Comparison of ENCODE assay signal across 8 cellular contexts in the genomic region with DNA sequence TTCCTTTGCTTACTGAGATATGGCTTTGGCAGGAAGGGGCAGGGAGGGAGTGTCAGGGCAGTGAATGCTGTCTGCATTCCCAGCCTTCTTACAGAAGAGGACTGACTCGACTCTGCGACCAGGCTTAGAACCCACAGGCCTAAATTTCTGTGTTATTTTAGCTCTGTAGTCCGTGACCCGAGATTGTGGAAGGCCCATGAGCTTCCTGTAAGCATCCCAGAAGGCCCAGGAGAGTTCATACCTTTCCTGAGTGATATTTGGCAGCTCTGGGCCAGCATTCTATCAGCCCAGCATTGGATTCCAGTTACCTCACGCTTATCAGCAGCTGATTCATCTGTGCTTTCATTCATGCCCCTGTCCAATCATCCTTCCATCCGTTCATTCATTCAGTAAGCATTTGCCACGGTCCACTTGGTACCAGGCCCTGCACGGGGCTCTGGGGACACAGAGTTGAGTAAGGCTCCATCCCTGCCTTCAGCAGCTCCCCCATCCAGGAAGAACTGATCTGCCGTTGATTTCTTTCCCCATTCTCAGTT. TPM values are rescaled to one million over a fixed set of nuclear protein-coding genes. Genes with fewer than 3 reads are reported as not detected.
DNase-seq lines count a peak whose midpoint lies in the region; ATAC-seq, FAIRE-seq and TF ChIP-seq lines count a peak whose summit lies in the region.

No MANE protein-coding gene starts in this region.

- H3K27me3 Mint-ChIP-seq in CD8-positive, alpha-beta T cell (ENCODE audit: low read depth): no peaks in the 10 kb centered on the region

- ATAC-seq in CD8-positive, alpha-beta T cell: no peak
- ATAC-seq in HG02973 (IDR thresholded peaks at IDR 0.05; ENCODE audit: unreplicated experiment): no peak

- CTCF ChIA-PET in CD8-positive, alpha-beta T cell (lab: Charles Lee): interaction anchor here (0.9 to 18.5 kb wide), 20 partner anchors 8 to 233 kb away, joined by 3 to 436 read pairs (median 9); a partner anchor contains a TSS

- TF ChIP-seq CTCF in CD8-positive, alpha-beta T cell (IDR thresholded peaks at IDR 0.05): no peak
- TF ChIP-seq CTCF in fibroblast of mammary gland (conservative IDR thresholded peaks at IDR 0.05; ENCODE audit: control insufficient read depth, insufficient read depth, low read depth, low read length): no peak

- no peak overlapping the region for H3K4me3 ChIP-seq in CD8-positive, alpha-beta T cell (ENCODE audit: low read depth, low read length)
- H3K4me3 ChIP-seq in fibroblast of mammary gland (ENCODE audit: control insufficient read depth, low read depth, low read length): no peak overlapping the region

- no peak for DNase-seq in CD8-positive, alpha-beta T cell
- peak; percentile 100 for DNase-seq in RCC 7860 (ENCODE audit: low spot score)
- peak; percentile 93 for DNase-seq in fibroblast of mammary gland (ENCODE audit: low read depth)
- peak; percentile 98 for DNase-seq in renal cortical epithelial cell (ENCODE audit: low read depth)
- DNase-seq in mesenteric fat pad (ENCODE audit: low spot score): no peak
- DNase-seq in activated CD4-positive, alpha-beta T cell treated with anti-CD3 and anti-CD28 coated beads for 4 hours: no peak
- no peak for DNase-seq in NCI-H510A treated with DMSO at 0.1 percent for 48 hours (lab: John Stamatoyannopoulos, UW)

- H3K27ac Mint-ChIP-seq in CD8-positive, alpha-beta T cell: peak overlapping the region; percentile 53

- no peaks in the 10 kb centered on the region for H3K9me3 Mint-ChIP-seq in CD8-positive, alpha-beta T cell

- peaks cover 5% of the 10 kb centered on the region for H3K36me3 ChIP-seq in CD8-positive, alpha-beta T cell (ENCODE audit: insufficient read depth, low read length)

- peaks cover 62% of the 10 kb centered on the region for H3K36me3 Mint-ChIP-seq in CD8-positive, alpha-beta T cell

- peaks cover 7% of the 10 kb centered on the region for H3K4me1 Mint-ChIP-seq in CD8-positive, alpha-beta T cell (ENCODE audit: low read depth)

- H3K4me1 ChIP-seq in CD8-positive, alpha-beta T cell (ENCODE audit: insufficient read depth, low read length): no peaks in the 10 kb centered on the region

- POLR2A ChIA-PET in CD8-positive, alpha-beta T cell (lab: Charles Lee): no interaction called here

- H3K27ac ChIP-seq in CD8-positive, alpha-beta T cell (ENCODE audit: low read depth, low read length): no peak overlapping the region

- no peaks in the 10 kb centered on the region for H3K9me3 ChIP-seq in CD8-positive, alpha-beta T cell (ENCODE audit: low read length)

- no peaks in the 10 kb centered on the region for H3K27me3 ChIP-seq in CD8-positive, alpha-beta T cell (ENCODE audit: insufficient read depth, low read length)

- peak; percentile 98 for FAIRE-seq in RCC 7860 (lab: Jason Lieb, UNC)

- H3K4me3 Mint-ChIP-seq in CD8-positive, alpha-beta T cell: no peak overlapping the region

- intact Hi-C loops in CD8-positive, alpha-beta T cell (cut with DNase I, micrococcal nuclease): loop anchor here in 1 of 2 experiments (5.0 kb wide), 1 partner anchor 454 kb away; no protein-coding TSS in a partner anchor

RNA-seq across cellular contexts. Expression of a gene that starts 28.2 kb away (rescaled TPM):
- 10 to 100 TPM; 12.0 to 12.7 TPM for total RNA-seq in CD8-positive, alpha-beta T cell
- total RNA-seq in renal cortical epithelial cell (36.0 and 53.5 TPM in 2 replicates), mesenteric fat pad (28.2 TPM)

RNA-seq across cellular contexts. Expression of a gene that starts 52.5 kb away (rescaled TPM):
- 10 to 100 TPM; 34.4 to 38.8 TPM for total RNA-seq in CD8-positive, alpha-beta T cell
- 282 and 284 TPM in 2 replicates for total RNA-seq in renal cortical epithelial cell
- total RNA-seq in mesenteric fat pad: 319 TPM

Comparison
In these comparisons a context has a peak if more than half of its experiments do, and no peak if none do; other contexts are left out.
1. DNase-seq: peak in RCC 7860 (single experiment), fibroblast of mammary gland (single experiment) and renal cortical epithelial cell (single experiment); none in CD8-positive, alpha-beta T cell (0 of 7), mesenteric fat pad (single experiment), activated CD4-positive, alpha-beta T cell treated with anti-CD3 and anti-CD28 coated beads for 4 hours (0 of 2) and NCI-H510A treated with DMSO at 0.1 percent for 48 hours (single experiment).